ENCODE assay signal across 8 cellular contexts in genomic region chr1:176206961-176207902, GRCh38. TPM values are rescaled to one million over a fixed set of nuclear protein-coding genes. Genes with fewer than 3 reads are reported as not detected.
DNase-seq lines count a peak whose midpoint lies in the region; ATAC-seq and TF ChIP-seq lines count a peak whose summit lies in the region.

TSS of gene COP1 (minus strand) at chr1:176207286. CDS start at chr1:176206978, 308 bp downstream.

- peak within 1 kb of the TSS; percentile 76 for H3K4me3 ChIP-seq in parathyroid adenoma (ENCODE audit: low read depth, low read length)
- H3K4me3 ChIP-seq in tibial nerve: peak within 1 kb of the TSS; percentile 71 to 97 (median 83)

- H3K27me3 ChIP-seq in parathyroid adenoma (ENCODE audit: control insufficient read depth, insufficient read depth, low read length) (no peaks in the 10 kb centered on the region), tibial nerve (no peaks in the 10 kb centered on the region)

- peak; percentile 98 to 100 (median 98) for DNase-seq in NCI-H1417 (lab: John Stamatoyannopoulos, UW)
- peak; percentile 72 to 85 for DNase-seq in SW 1271 (lab: John Stamatoyannopoulos, UW)
- peak; percentile 89 for DNase-seq in activated naive CD8-positive, alpha-beta T cell treated with anti-CD3 and anti-CD28 coated beads, Interleukin-2, amount 50 U/mL, for 16 hours (ENCODE audit: low read depth, low spot score)
- peak; percentile 98 for DNase-seq in Right ventricle myocardium superior
- DNase-seq in tibial nerve (ENCODE audit: low spot score in 2 of 2): peak; percentile 85 to 87

- H2AFZ ChIP-seq in parathyroid adenoma: peak within 1 kb of the TSS; percentile 94

- H3K36me3 ChIP-seq in parathyroid adenoma (ENCODE audit: control insufficient read depth, insufficient read depth, low read length) (no peaks in the 10 kb centered on the region), tibial nerve (no peaks in the 10 kb centered on the region)

- TF ChIP-seq CTCF in GM12872 (IDR thresholded peaks at IDR 0.05; ENCODE audit: insufficient read depth, low read depth, low read length) (peak; percentile 31; the same call in 1 of the 3 replicates), parathyroid adenoma (IDR thresholded peaks at IDR 0.05) (no peak), tibial nerve (IDR thresholded peaks at IDR 0.05) (peak; percentile 12 to 54 (median 18))

- H3K4me2 ChIP-seq in parathyroid adenoma (ENCODE audit: low read length): peak within 1 kb of the TSS; percentile 90

- peaks cover 14% of the 10 kb centered on the region for H3K79me2 ChIP-seq in parathyroid adenoma

- WGBS in tibial nerve, 2 donors: 1% methylated on average over 74 to 91 of the region's 92 CpGs

- H3K9me3 ChIP-seq in parathyroid adenoma (ENCODE audit: control insufficient read depth, low read length): no peaks in the 10 kb centered on the region
- no peaks in the 10 kb centered on the region for H3K9me3 ChIP-seq in tibial nerve

- TF ChIP-seq POLR2A in tibial nerve (IDR thresholded peaks at IDR 0.05): peak; percentile 39 to 64

- intact Hi-C loops in Right ventricle myocardium superior (cut with DNase I): no loop called here

- peak; percentile 86 for ATAC-seq in HG02759 (IDR thresholded peaks at IDR 0.05; ENCODE audit: unreplicated experiment)
- ATAC-seq in Right ventricle myocardium superior (ENCODE audit: poor library complexity): peak; percentile 98

- peak within 1 kb of the TSS; percentile 86 for H3K27ac ChIP-seq in parathyroid adenoma
- H3K27ac ChIP-seq in tibial nerve: peak within 1 kb of the TSS; percentile 78 to 98 (median 94)

- H3K9ac ChIP-seq in parathyroid adenoma: peak within 1 kb of the TSS; percentile 72

- TF ChIP-seq EP300 in tibial nerve (IDR thresholded peaks at IDR 0.05): peak; percentile 70 to 73

- H3K4me1 ChIP-seq in parathyroid adenoma (peaks cover 3% of the 10 kb centered on the region), tibial nerve (peaks cover 0 to 48% (median 25%) of the 10 kb centered on the region in 4 donors)

RNA-seq across cellular contexts. Expression of gene COP1, which starts in this region (rescaled TPM):
- total RNA-seq in Right ventricle myocardium superior (20.5 TPM), tibial nerve (100 to 1,000 TPM in 1 of 4 donors, 10 to 100 TPM in 3; 74.1 to 104 (median 87.5) TPM)

Comparison
In these comparisons a context has a peak if more than half of its experiments do, and no peak if none do; other contexts are left out.
1. Peak in every context shown above with its lines: DNase-seq, ATAC-seq, H3K4me3 ChIP-seq and H3K27ac ChIP-seq.